In genomic region chrX:48897157-48897620, GRCh38 we compare ENCODE assay signal across 1 cellular context.
A peak's percentile ranks its signal among the peaks of the same experiment; 100 is the strongest.
TF ChIP-seq lines count a peak whose summit lies in the region.

No MANE protein-coding gene starts in this region.

TF ChIP-seq in K562, 482 proteins besides CTCF, POLR2A, EP300 and RAD21 (continued from another document and continues in another):
- TF ChIP-seq ZBTB40 (IDR thresholded peaks at IDR 0.05), result no peak
- TF ChIP-seq ZBTB40 (CRISPR knock-in tag; IDR thresholded peaks at IDR 0.05), result no peak
- TF ChIP-seq MGA (IDR thresholded peaks at IDR 0.05), result 0 out of 2 replicates have a peak, but pooled peaks have one; percentile 17
- TF ChIP-seq SIX5 (IDR thresholded peaks at IDR 0.05; ENCODE audit: borderline replicate concordance in 1 of 2, insufficient read depth in 1 of 2, low read depth in 1 of 2, low read length in 2 of 2), result peak; percentile 5 to 10; a peak in 1 of 4 replicates
- peak; percentile 79 for TF ChIP-seq GABPA (tag; conservative IDR thresholded peaks at IDR 0.05; ENCODE audit: low read depth)
- TF ChIP-seq BHLHE40 (IDR thresholded peaks at IDR 0.05; ENCODE audit: low read length), result peak; percentile 67; the same call in 1 of the 2 replicates
- TF ChIP-seq NCOR1 (IDR thresholded peaks at IDR 0.05), result peak; percentile 18; the same call in 1 of the 2 replicates
- peak in 1 of 2 experiments; percentile 90; a peak in 2 of 4 replicates for TF ChIP-seq NONO (IDR thresholded peaks at IDR 0.05; ENCODE audit: low read depth in 2 of 2, low read length in 1 of 2)
- TF ChIP-seq CHD1 (IDR thresholded peaks at IDR 0.05; ENCODE audit: low read length), result no peak
- TF ChIP-seq NR2C2 (CRISPR knock-in tag; IDR thresholded peaks at IDR 0.05), result no peak
- 0 out of 2 replicates have a peak, but pooled peaks have one; percentile 25 for TF ChIP-seq NR2C2 (tag; IDR thresholded peaks at IDR 0.05)
- peak; percentile 56 for TF ChIP-seq SAP30 (IDR thresholded peaks at IDR 0.05; ENCODE audit: borderline replicate concordance, insufficient read depth, low read depth, low read length, poor library complexity, severe bottlenecking)
- no peak for TF ChIP-seq CXXC5 (CRISPR knock-in tag; IDR thresholded peaks at IDR 0.05)
- TF ChIP-seq ATF7 (IDR thresholded peaks at IDR 0.05), result peak; percentile 97
- no peak for TF ChIP-seq RNF219 (CRISPR knock-in tag; IDR thresholded peaks at IDR 0.05)
- TF ChIP-seq ZNF280B (CRISPR knock-in tag; IDR thresholded peaks at IDR 0.05), result no peak
- TF ChIP-seq MBD2 (IDR thresholded peaks at IDR 0.05; ENCODE audit: borderline replicate concordance, low read depth), result peak; percentile 48; the same call in 1 of the 2 replicates
- TF ChIP-seq LARP7 (IDR thresholded peaks at IDR 0.05), result no peak
- TF ChIP-seq TCF7L2 (IDR thresholded peaks at IDR 0.05; ENCODE audit: low read depth, low read length), result peak; percentile 84
- TF ChIP-seq E2F1 (CRISPR knock-in tag; IDR thresholded peaks at IDR 0.05), result peak; percentile 31; the same call in 1 of the 2 replicates
- TF ChIP-seq CREM (IDR thresholded peaks at IDR 0.05; ENCODE audit: low read depth), result peak; percentile 88
- TF ChIP-seq E2F8 (IDR thresholded peaks at IDR 0.05; ENCODE audit: low read depth, partially characterized antibody), result no peak
